11 cellular contexts compared by ENCODE assay signal in the genomic region with DNA sequence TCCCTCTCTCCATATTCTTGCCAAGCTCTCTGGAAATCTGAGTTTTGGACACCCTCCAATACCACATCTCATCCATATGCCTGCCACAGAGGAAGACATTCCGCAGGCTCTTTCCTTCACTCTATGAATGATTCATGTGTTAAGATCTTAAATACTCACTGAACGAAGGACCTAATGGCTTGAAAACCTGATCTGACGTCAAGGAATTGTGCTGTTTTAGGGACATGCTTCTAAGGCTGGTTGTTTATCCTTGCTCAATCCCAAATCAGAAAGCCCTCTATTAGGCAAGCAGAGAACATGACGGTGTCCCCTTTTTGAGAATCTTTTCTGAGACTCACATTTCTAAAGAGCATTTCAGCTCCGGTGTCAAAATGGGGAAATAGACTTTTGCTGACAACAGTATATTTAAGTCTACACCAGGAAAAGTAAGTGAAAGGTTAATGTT.
DNase-seq lines count a peak whose midpoint lies in the region; ATAC-seq and TF ChIP-seq lines count a peak whose summit lies in the region.
"Had no signal": no experiment of that assay in that cellular context is flagged by ENCODE, and none has a peak within 500 bp of the region (broad histone marks: within the 10 kb centered on the region; RNA-seq: fewer than 3 reads in every experiment).

No MANE protein-coding gene starts in this region.

- TF ChIP-seq CTCF in upper lobe of left lung (IDR thresholded peaks at IDR 0.05) (no peak), CD14-positive monocyte (IDR thresholded peaks at IDR 0.05) (no peak)

- H3K4me3 Mint-ChIP-seq in CD14-positive monocyte: peak overlapping the region in 1 of 2 donors; percentile 61
- H3K4me3 Mint-ChIP-seq: activated naive CD8-positive, alpha-beta T cell treated with anti-CD3 and anti-CD28 coated beads, Interleukin-2, amount 10 ng/mL, durations not matched to agents 7 days and 5 days; stimulated activated memory B cell treated with anti-CD40 and anti-IgM and Interleukin-4, amounts not matched to agents 10 μg/mL and 1 μg/mL and 100 μg/mL, for 72 hours had no signal

- no peak for TF ChIP-seq EP300 in upper lobe of left lung (IDR thresholded peaks at IDR 0.05)

- WGBS in upper lobe of left lung, 2 donors: 49 to 50% methylated on average over 5 of the region's 5 CpGs

- H3K4me3 ChIP-seq in upper lobe of left lung: no peak overlapping the region

- no peaks in the 10 kb centered on the region for H3K9me3 ChIP-seq in upper lobe of left lung

- DNase-seq in HT1080 (ENCODE audit: low read depth): peak; percentile 96
- DNase-seq in brain pericyte (ENCODE audit: low read depth, low spot score): peak; percentile 91
- peak; percentile 100 for DNase-seq in iris pigment epithelial cell (ENCODE audit: low read depth)
- no peak for DNase-seq in upper lobe of left lung
- DNase-seq in CD14-positive monocyte (ENCODE audit: low spot score): no peak
- DNase-seq: activated naive CD8-positive, alpha-beta T cell treated with anti-CD3 and anti-CD28 coated beads, Interleukin-2, amount 10 ng/mL, durations not matched to agents 7 days and 5 days had no signal

- intact Hi-C loops in CD14-positive monocyte (cut with micrococcal nuclease): no loop called here

- peak; percentile 76 to 77 for ATAC-seq in upper lobe of left lung (ENCODE audit: low FRiP score in 2 of 2)
- ATAC-seq in GM18870 (IDR thresholded peaks at IDR 0.05; ENCODE audit: unreplicated experiment): no peak
- ATAC-seq in HG03432 (IDR thresholded peaks at IDR 0.05; ENCODE audit: unreplicated experiment): no peak
- no peak for ATAC-seq in GM18868 (IDR thresholded peaks at IDR 0.05; ENCODE audit: unreplicated experiment)
- ATAC-seq: stimulated activated memory B cell treated with anti-CD40 and anti-IgM and Interleukin-4, amounts not matched to agents 10 μg/mL and 1 μg/mL and 100 μg/mL, for 72 hours had no signal

- H3K4me1 Mint-ChIP-seq in CD14-positive monocyte: peaks cover 23% of the 10 kb centered on the region
- H3K4me1 Mint-ChIP-seq: activated naive CD8-positive, alpha-beta T cell treated with anti-CD3 and anti-CD28 coated beads, Interleukin-2, amount 10 ng/mL, durations not matched to agents 7 days and 5 days; stimulated activated memory B cell treated with anti-CD40 and anti-IgM and Interleukin-4, amounts not matched to agents 10 μg/mL and 1 μg/mL and 100 μg/mL, for 72 hours had no signal

- H3K27me3 Mint-ChIP-seq in CD14-positive monocyte (ENCODE audit: low read depth in 3 of 3): peaks cover 1 to 5% (median 2%) of the 10 kb centered on the region in 3 donors
- H3K27me3 Mint-ChIP-seq: stimulated activated memory B cell treated with anti-CD40 and anti-IgM and Interleukin-4, amounts not matched to agents 10 μg/mL and 1 μg/mL and 100 μg/mL, for 72 hours had no signal

- no peaks in the 10 kb centered on the region for H3K27me3 ChIP-seq in upper lobe of left lung

- H3K27ac Mint-ChIP-seq in CD14-positive monocyte: peak overlapping the region in 1 of 7 donors; percentile 37
- H3K27ac Mint-ChIP-seq: activated naive CD8-positive, alpha-beta T cell treated with anti-CD3 and anti-CD28 coated beads, Interleukin-2, amount 10 ng/mL, durations not matched to agents 7 days and 5 days; stimulated activated memory B cell treated with anti-CD40 and anti-IgM and Interleukin-4, amounts not matched to agents 10 μg/mL and 1 μg/mL and 100 μg/mL, for 72 hours had no signal

- H3K36me3 Mint-ChIP-seq in CD14-positive monocyte: no peaks in the 10 kb centered on the region
- H3K36me3 Mint-ChIP-seq: activated naive CD8-positive, alpha-beta T cell treated with anti-CD3 and anti-CD28 coated beads, Interleukin-2, amount 10 ng/mL, durations not matched to agents 7 days and 5 days; stimulated activated memory B cell treated with anti-CD40 and anti-IgM and Interleukin-4, amounts not matched to agents 10 μg/mL and 1 μg/mL and 100 μg/mL, for 72 hours had no signal

- no peak overlapping the region for H3K27ac ChIP-seq in upper lobe of left lung
- H3K27ac ChIP-seq: HL-60 had no signal

- H3K4me1 ChIP-seq in upper lobe of left lung: no peaks in the 10 kb centered on the region

- no peak for TF ChIP-seq POLR2A in upper lobe of left lung (IDR thresholded peaks at IDR 0.05)

- no peaks in the 10 kb centered on the region for H3K36me3 ChIP-seq in upper lobe of left lung

- no peaks in the 10 kb centered on the region for H3K9me3 Mint-ChIP-seq in CD14-positive monocyte
- H3K9me3 Mint-ChIP-seq: activated naive CD8-positive, alpha-beta T cell treated with anti-CD3 and anti-CD28 coated beads, Interleukin-2, amount 10 ng/mL, durations not matched to agents 7 days and 5 days; stimulated activated memory B cell treated with anti-CD40 and anti-IgM and Interleukin-4, amounts not matched to agents 10 μg/mL and 1 μg/mL and 100 μg/mL, for 72 hours had no signal

Comparison
In these comparisons a context has a peak if more than half of its experiments do, and no peak if none do; other contexts are left out.
1. DNase-seq: peak in HT1080 (single experiment), brain pericyte (single experiment) and iris pigment epithelial cell (single experiment); none in upper lobe of left lung (0 of 2) and CD14-positive monocyte (single experiment).
2. ATAC-seq: peak in upper lobe of left lung (2 of 2); none in GM18870 (single experiment), HG03432 (single experiment) and GM18868 (single experiment).